In the genomic region with DNA sequence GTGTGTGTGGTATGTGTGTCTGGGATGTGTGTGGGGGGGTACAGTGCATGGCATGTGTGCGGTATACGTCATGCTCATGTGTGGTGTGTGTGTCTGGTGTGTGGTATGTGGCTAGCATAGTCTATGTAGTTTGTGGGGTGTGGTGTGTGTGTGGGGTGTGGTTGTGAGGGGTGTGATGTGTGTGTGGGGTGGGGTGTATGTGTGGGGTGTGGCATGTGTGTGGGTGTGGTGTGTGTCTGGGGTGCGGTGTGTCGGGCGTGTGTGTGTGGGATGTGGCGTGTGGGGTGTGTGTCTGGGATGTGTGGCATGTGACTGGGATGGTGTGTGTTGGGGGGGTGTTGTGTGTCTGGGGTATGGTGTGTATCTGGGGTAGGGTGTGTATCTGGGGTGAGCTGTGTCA, we compare ENCODE assay signal across 20 cellular contexts. TPM values are rescaled to one million over a fixed set of nuclear protein-coding genes. Genes with fewer than 3 reads are reported as not detected.
DNase-seq lines count a peak whose midpoint lies in the region; ATAC-seq and TF ChIP-seq lines count a peak whose summit lies in the region.
"Had no signal": no experiment of that assay in that cellular context is flagged by ENCODE, and none has a peak within 500 bp of the region (broad histone marks: within the 10 kb centered on the region; RNA-seq: fewer than 3 reads in every experiment).

No MANE protein-coding gene starts in this region.

- ATAC-seq in activated T-cell treated with anti-CD3 and anti-CD28 coated beads, Interleukin-2, amount 50 U/mL, for 4 hours = no peak
- ATAC-seq: A549; CD8-positive, alpha-beta T cell; GM23338; HCT116 had no signal

- H3K4me3 ChIP-seq in HEK293 (ENCODE audit: low read depth, low read length) (no peak overlapping the region), osteoblast (ENCODE audit: insufficient read depth, low read length) (no peak overlapping the region)
- H3K4me3 ChIP-seq: A549, BLaER1, GM23338 had no signal

- CTCF ChIA-PET in HEK293 (lab: Yijun Ruan, JAX) = no interaction called here

- H3K4me1 Mint-ChIP-seq in immature natural killer cell = peaks cover 37 to 43% of the 10 kb centered on the region in 2 donors
- peaks cover 23% of the 10 kb centered on the region for H3K4me1 Mint-ChIP-seq in activated T-cell treated with anti-CD3 and anti-CD28 coated beads, Interleukin-2, amount 50 U/mL, for 4 hours (ENCODE audit: low read depth)
- H3K4me1 Mint-ChIP-seq: GM23338 had no signal

- no peak overlapping the region for H3K4me3 Mint-ChIP-seq in immature natural killer cell
- H3K4me3 Mint-ChIP-seq in activated T-cell treated with anti-CD3 and anti-CD28 coated beads, Interleukin-2, amount 50 U/mL, for 4 hours = no peak overlapping the region
- H3K4me3 Mint-ChIP-seq: CD14-positive monocyte; CD8-positive, alpha-beta T cell; GM23338 had no signal

- no peak overlapping the region for H3K4me2 ChIP-seq in osteoblast (ENCODE audit: insufficient read depth, low read length)
- H3K4me2 ChIP-seq: A549, BLaER1, GM23338, KMS-11 had no signal

- H2AFZ ChIP-seq in osteoblast (ENCODE audit: low read length) = no peak overlapping the region
- H2AFZ ChIP-seq: GM23338 had no signal

- POLR2A ChIA-PET in HEK293 (lab: Yijun Ruan, JAX) = no interaction called here

- H3K36me3 Mint-ChIP-seq in immature natural killer cell = no peaks in the 10 kb centered on the region
- H3K36me3 Mint-ChIP-seq in activated T-cell treated with anti-CD3 and anti-CD28 coated beads, Interleukin-2, amount 50 U/mL, for 4 hours (ENCODE audit: insufficient read depth) = no peaks in the 10 kb centered on the region

- H3K79me2 ChIP-seq in osteoblast (ENCODE audit: insufficient read depth, low read length) = no peaks in the 10 kb centered on the region

- peak in 2 of 3 donors; percentile 17 to 24 for DNase-seq in immature natural killer cell
- DNase-seq in osteoblast (ENCODE audit: insufficient read length, low spot score, missing footprints) = peak; percentile 22
- no peak for DNase-seq in DMS 273 (lab: John Stamatoyannopoulos, UW; ENCODE audit: unreplicated experiment)
- DNase-seq in SKM-1 treated with dmso at 0.1 percent for 144 hours (lab: John Stamatoyannopoulos, UW; ENCODE audit: unreplicated experiment) = no peak
- no peak for DNase-seq in activated T-cell treated with anti-CD3 and anti-CD28 coated beads, Interleukin-2, amount 50 U/mL, for 4 hours
- DNase-seq: AML-193; Calu3; CD8-positive, alpha-beta T cell; DMS 273 treated with DMSO at 0.1 percent for 48 hours; DMS53; DND-41; EL; H7 had no signal

- no peaks in the 10 kb centered on the region for H4K20me1 ChIP-seq in osteoblast (ENCODE audit: insufficient read depth, low read length)

- H3K4me1 ChIP-seq in HEK293 (ENCODE audit: control insufficient read depth, insufficient read depth, low read length) (no peaks in the 10 kb centered on the region), osteoblast (ENCODE audit: insufficient read depth, low read length) (no peaks in the 10 kb centered on the region)
- H3K4me1 ChIP-seq: A549 had no signal

- no peak overlapping the region for H3K27ac ChIP-seq in HEK293 (ENCODE audit: extremely low read depth, low read depth, low read length)
- no peak overlapping the region for H3K27ac ChIP-seq in osteoblast (ENCODE audit: low read depth, low read length)
- H3K27ac ChIP-seq: A549, BLaER1, KMS-11 had no signal

- H3K9me3 Mint-ChIP-seq in immature natural killer cell = no peaks in the 10 kb centered on the region
- H3K9me3 Mint-ChIP-seq in activated T-cell treated with anti-CD3 and anti-CD28 coated beads, Interleukin-2, amount 50 U/mL, for 4 hours = no peaks in the 10 kb centered on the region
- H3K9me3 Mint-ChIP-seq: CD8-positive, alpha-beta T cell; GM23338 had no signal

- no peak for TF ChIP-seq CTCF in HEK293 (tag by site-specific recombination; IDR thresholded peaks at IDR 0.05)
- no peak for TF ChIP-seq CTCF in osteoblast (IDR thresholded peaks at IDR 0.05; ENCODE audit: extremely low read depth, low read depth, low read length)

- H3K27ac Mint-ChIP-seq in immature natural killer cell = no peak overlapping the region
- H3K27ac Mint-ChIP-seq: CD14-positive monocyte; CD8-positive, alpha-beta T cell; GM23338 had no signal

- H3K9me3 ChIP-seq in HEK293 (ENCODE audit: control insufficient read depth, insufficient read depth, low read depth, low read length) (no peaks in the 10 kb centered on the region), osteoblast (ENCODE audit: low read depth, low read length) (no peaks in the 10 kb centered on the region)
- H3K9me3 ChIP-seq: A549, BLaER1 had no signal

- H3K27me3 ChIP-seq in osteoblast (ENCODE audit: insufficient read depth, low read length) = no peaks in the 10 kb centered on the region
- H3K27me3 ChIP-seq: BLaER1 had no signal

- H3K36me3 ChIP-seq in HEK293 (ENCODE audit: control insufficient read depth in 2 of 2, insufficient read depth in 1 of 2, low read length in 2 of 2) (no peaks in the 10 kb centered on the region; a peak in 1 of 3 replicates), osteoblast (ENCODE audit: insufficient read depth, low read length) (no peaks in the 10 kb centered on the region)
- H3K36me3 ChIP-seq: BLaER1 had no signal

- H3K27me3 Mint-ChIP-seq in immature natural killer cell (ENCODE audit: low read depth in 3 of 3) = peaks cover 2 to 37% (median 26%) of the 10 kb centered on the region in 3 donors
- H3K27me3 Mint-ChIP-seq in activated T-cell treated with anti-CD3 and anti-CD28 coated beads, Interleukin-2, amount 50 U/mL, for 4 hours (ENCODE audit: low read depth) = no peaks in the 10 kb centered on the region

TF ChIP-seq in HEK293, 187 proteins besides CTCF, POLR2A, EP300 and RAD21:
- TF ChIP-seq ZNF138 (tag by site-specific recombination; IDR thresholded peaks at IDR 0.05; ENCODE audit: borderline replicate concordance) = no peak
- TF ChIP-seq, protein P1, sequence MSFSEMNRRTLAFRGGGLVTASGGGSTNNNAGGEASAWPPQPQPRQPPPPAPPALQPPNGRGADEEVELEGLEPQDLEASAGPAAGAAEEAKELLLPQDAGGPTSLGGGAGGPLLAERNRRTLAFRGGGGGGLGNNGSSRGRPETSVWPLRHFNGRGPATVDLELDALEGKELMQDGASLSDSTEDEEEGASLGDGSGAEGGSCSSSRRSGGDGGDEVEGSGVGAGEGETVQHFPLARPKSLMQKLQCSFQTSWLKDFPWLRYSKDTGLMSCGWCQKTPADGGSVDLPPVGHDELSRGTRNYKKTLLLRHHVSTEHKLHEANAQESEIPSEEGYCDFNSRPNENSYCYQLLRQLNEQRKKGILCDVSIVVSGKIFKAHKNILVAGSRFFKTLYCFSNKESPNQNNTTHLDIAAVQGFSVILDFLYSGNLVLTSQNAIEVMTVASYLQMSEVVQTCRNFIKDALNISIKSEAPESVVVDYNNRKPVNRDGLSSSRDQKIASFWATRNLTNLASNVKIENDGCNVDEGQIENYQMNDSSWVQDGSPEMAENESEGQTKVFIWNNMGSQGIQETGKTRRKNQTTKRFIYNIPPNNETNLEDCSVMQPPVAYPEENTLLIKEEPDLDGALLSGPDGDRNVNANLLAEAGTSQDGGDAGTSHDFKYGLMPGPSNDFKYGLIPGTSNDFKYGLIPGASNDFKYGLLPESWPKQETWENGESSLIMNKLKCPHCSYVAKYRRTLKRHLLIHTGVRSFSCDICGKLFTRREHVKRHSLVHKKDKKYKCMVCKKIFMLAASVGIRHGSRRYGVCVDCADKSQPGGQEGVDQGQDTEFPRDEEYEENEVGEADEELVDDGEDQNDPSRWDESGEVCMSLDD (tag by site-specific recombination; IDR thresholded peaks at IDR 0.05) = 0 out of 2 replicates have a peak, but pooled peaks have one; percentile 30
- TF ChIP-seq ZNF707 (tag by site-specific recombination; IDR thresholded peaks at IDR 0.05) = no peak
- no peak for TF ChIP-seq ZNF560 (tag by site-specific recombination; IDR thresholded peaks at IDR 0.05; ENCODE audit: borderline replicate concordance)
- no peak for TF ChIP-seq GLI2 (tag by site-specific recombination; IDR thresholded peaks at IDR 0.05; ENCODE audit: borderline replicate concordance, low read depth)
- no peak for TF ChIP-seq ZNF623 (tag by site-specific recombination; IDR thresholded peaks at IDR 0.05)
- TF ChIP-seq ZNF114 (tag by site-specific recombination; IDR thresholded peaks at IDR 0.05) = no peak
- peak; percentile 59 for TF ChIP-seq EGR2 (tag by site-specific recombination; IDR thresholded peaks at IDR 0.05; ENCODE audit: low read depth)
- TF ChIP-seq ZNF670 (tag by site-specific recombination; IDR thresholded peaks at IDR 0.05; ENCODE audit: low read depth) = no peak
- no peak for TF ChIP-seq ZNF133 (tag by site-specific recombination; IDR thresholded peaks at IDR 0.05)
- TF ChIP-seq KLF1 (tag by site-specific recombination; IDR thresholded peaks at IDR 0.05) = peak; percentile 96
- peak; percentile 53; the same call in 1 of the 2 replicates for TF ChIP-seq KLF9 (tag by site-specific recombination; IDR thresholded peaks at IDR 0.05; ENCODE audit: low read depth)
- no peak for TF ChIP-seq FEZF1 (tag by site-specific recombination; IDR thresholded peaks at IDR 0.05)
- TF ChIP-seq ZFHX2 (tag by site-specific recombination; conservative IDR thresholded peaks at IDR 0.05) = peak; percentile 65
- TF ChIP-seq ZXDB (tag by site-specific recombination; IDR thresholded peaks at IDR 0.05) = no peak
- TF ChIP-seq KLF8 (tag by site-specific recombination; IDR thresholded peaks at IDR 0.05) = peak; percentile 77
- no peak for TF ChIP-seq PRDM1 (tag by site-specific recombination; IDR thresholded peaks at IDR 0.05)

RNA-seq across cellular contexts. Expression of a gene that starts 52.3 kb away (rescaled TPM):
- 10 to 100 TPM in 1 of 3 donors, 1 to 10 TPM in 2; 3.9 to 16.4 (median 9.7) TPM for polyA plus RNA-seq in immature natural killer cell
- total RNA-seq in osteoblast = 30.6 and 30.8 TPM in 2 replicates
- 10 to 100 TPM; 34.7 to 36.3 (median 35.1) TPM for total RNA-seq in activated T-cell treated with anti-CD3 and anti-CD28 coated beads, Interleukin-2, amount 50 U/mL, for 4 hours

RNA-seq across cellular contexts. Expression of a gene that starts 59.6 kb away (rescaled TPM):
- polyA plus RNA-seq in immature natural killer cell = 10 to 100 TPM; 34.4 to 48.9 (median 45.9) TPM
- 17.0 and 18.6 TPM in 2 replicates for total RNA-seq in osteoblast
- 100 to 1,000 TPM; 121 to 140 (median 139) TPM for total RNA-seq in activated T-cell treated with anti-CD3 and anti-CD28 coated beads, Interleukin-2, amount 50 U/mL, for 4 hours

Comparison
In these comparisons a context has a peak if more than half of its experiments do, and no peak if none do; other contexts are left out.
1. DNase-seq: peak in immature natural killer cell (2 of 3) and osteoblast (single experiment); none in DMS 273 (single experiment), SKM-1 treated with dmso at 0.1 percent for 144 hours (single experiment) and activated T-cell treated with anti-CD3 and anti-CD28 coated beads, Interleukin-2, amount 50 U/mL, for 4 hours (single experiment).